Comparison of ENCODE assay signal across 20 cellular contexts in genomic region chr15:80974914-80975313, GRCh38.
"Had no signal": no experiment of that assay in that cellular context is flagged by ENCODE, and none has a peak within 500 bp of the region (broad histone marks: within the 10 kb centered on the region; RNA-seq: fewer than 3 reads in every experiment).

No MANE protein-coding gene starts in this region.

- H3K4me1 ChIP-seq: colonic mucosa had no signal

- H3K27ac ChIP-seq: brain microvascular endothelial cell, colonic mucosa, spleen, suprapubic skin, transverse colon, vagina had no signal

- H3K9me3 ChIP-seq: colonic mucosa, spleen, suprapubic skin, transverse colon, vagina had no signal

- H3K4me3 Mint-ChIP-seq: activated naive CD4-positive, alpha-beta T cell treated with anti-CD3 and anti-CD28 coated beads, Interleukin-2, amount 10 ng/mL, durations not matched to agents 7 days and 5 days; mesothelial cell of epicardium; neural crest cell; stimulated activated naive CD8-positive, alpha-beta T cell treated with anti-CD3 and anti-CD28 coated beads, Interleukin-15, Interleukin-2, amounts not matched to agents 100 ng/mL and 50 ng/mL, for 24 hours had no signal

- H3K4me3 ChIP-seq: colonic mucosa, spleen, suprapubic skin, transverse colon, vagina had no signal

- DNase-seq: activated CD8-positive, alpha-beta memory T cell treated with anti-CD3 and anti-CD28 coated beads for 24 hours; activated CD8-positive, alpha-beta memory T cell treated with anti-CD3 and anti-CD28 coated beads, Interleukin-2, amount 50 U/mL, for 48 hours; activated effector memory CD4-positive, alpha-beta T cell treated with Interleukin-2 at 50 U/mL for 16 hours; activated naive CD4-positive, alpha-beta T cell treated with anti-CD3 and anti-CD28 coated beads, Interleukin-2, amount 10 ng/mL, durations not matched to agents 7 days and 5 days; activated T-cell treated with anti-CD3 and anti-CD28 coated beads, Interleukin-2, amount 50 U/mL, for 48 hours; aorta; brain microvascular endothelial cell; central memory CD4-positive, alpha-beta T cell; colonic mucosa; hypothalamus; retina; spleen; T1000; transverse colon had no signal

- H3K27me3 Mint-ChIP-seq: activated naive CD4-positive, alpha-beta T cell treated with anti-CD3 and anti-CD28 coated beads, Interleukin-2, amount 10 ng/mL, durations not matched to agents 7 days and 5 days; stimulated activated naive CD8-positive, alpha-beta T cell treated with anti-CD3 and anti-CD28 coated beads, Interleukin-15, Interleukin-2, amounts not matched to agents 100 ng/mL and 50 ng/mL, for 24 hours had no signal

- ATAC-seq: left lobe of liver had no signal

- H3K27ac Mint-ChIP-seq: activated naive CD4-positive, alpha-beta T cell treated with anti-CD3 and anti-CD28 coated beads, Interleukin-2, amount 10 ng/mL, durations not matched to agents 7 days and 5 days; mesothelial cell of epicardium; stimulated activated naive CD8-positive, alpha-beta T cell treated with anti-CD3 and anti-CD28 coated beads, Interleukin-15, Interleukin-2, amounts not matched to agents 100 ng/mL and 50 ng/mL, for 24 hours had no signal

- H3K9me3 Mint-ChIP-seq: activated naive CD4-positive, alpha-beta T cell treated with anti-CD3 and anti-CD28 coated beads, Interleukin-2, amount 10 ng/mL, durations not matched to agents 7 days and 5 days; mesothelial cell of epicardium; neural crest cell; stimulated activated naive CD8-positive, alpha-beta T cell treated with anti-CD3 and anti-CD28 coated beads, Interleukin-15, Interleukin-2, amounts not matched to agents 100 ng/mL and 50 ng/mL, for 24 hours had no signal

- H3K27me3 ChIP-seq: brain microvascular endothelial cell, colonic mucosa, spleen, suprapubic skin, transverse colon, vagina had no signal
